ENCODE assay signal across 31 cellular contexts in genomic region chr22:39419096-39419495, GRCh38. TPM values are rescaled to one million over a fixed set of nuclear protein-coding genes. Genes with fewer than 3 reads are reported as not detected.
"Had no signal": no experiment of that assay in that cellular context is flagged by ENCODE, and none has a peak within 500 bp of the region (broad histone marks: within the 10 kb centered on the region; RNA-seq: fewer than 3 reads in every experiment).

No MANE protein-coding gene starts in this region.

- H3K9me3 Mint-ChIP-seq: activated naive CD4-positive, alpha-beta T cell treated with anti-CD3 and anti-CD28 coated beads, Interleukin-2, amount 10 ng/mL, durations not matched to agents 7 days and 5 days; activated naive CD8-positive, alpha-beta T cell treated with anti-CD3 and anti-CD28 coated beads, Interleukin-2, amount 50 U/mL, for 24 hours; activated T-helper 1 cell treated with anti-CD3 and anti-CD28 coated beads, Interleukin-12 subunit alpha, Interleukin-12 subunit beta, Interleukin-2, Interleukin-4 antibody, amounts not matched to agents 30 ng/mL and 10 ng/mL and 1 ng/mL, durations not matched to agents 14 hours and 24 hours and 36 hours; naive B cell; neural crest cell; stimulated activated naive B cell treated with anti-CD40 and anti-IgM and Interleukin-4, amounts not matched to agents 10 μg/mL and 1 μg/mL and 100 μg/mL, for 72 hours had no signal

- DNase-seq: activated CD4-positive, alpha-beta T cell treated with anti-CD3 and anti-CD28 coated beads for 36 hours; activated CD4-positive, alpha-beta T cell treated with anti-CD3 and anti-CD28 coated beads, Interleukin-2, amount 50 U/mL, for 4 hours; activated CD4-positive, CD25-positive, alpha-beta regulatory T cell; activated CD8-positive, alpha-beta memory T cell treated with anti-CD3 and anti-CD28 coated beads, Interleukin-2, amount 50 U/mL, for 4 hours; activated gamma-delta T cell; activated naive CD4-positive, alpha-beta T cell treated with anti-CD3 and anti-CD28 coated beads, Interleukin-2, amount 10 ng/mL, durations not matched to agents 7 days and 5 days; activated naive CD8-positive, alpha-beta T cell treated with anti-CD3 and anti-CD28 coated beads, Interleukin-2, amount 50 U/mL, for 24 hours; activated T-cell treated with anti-CD3 and anti-CD28 coated beads, Interleukin-2, amount 50 U/mL, for 1 hour; amygdala; colonic mucosa; effector memory CD4-positive, alpha-beta T cell; islet precursor cell; left cardiac atrium; mammary epithelial cell; naive B cell; nucleus accumbens; sigmoid colon; small intestine; stimulated activated CD4-positive, alpha-beta T cell treated with anti-CD3 and anti-CD28 coated beads, Interleukin-1b, Interleukin-23, amount 100 ng/mL, for 48 hours; stimulated activated CD4-positive, alpha-beta T cell treated with anti-CD3 and anti-CD28 coated beads, Interleukin-4, amount 100 ng/mL, for 4 hours; stimulated activated CD8-positive, alpha-beta memory T cell treated with anti-CD3 and anti-CD28 coated beads, Interleukin-4, amount 100 ng/mL, for 48 hours; stimulated activated naive B cell treated with anti-CD40 and anti-IgM and Interleukin-4, amounts not matched to agents 10 μg/mL and 1 μg/mL and 100 μg/mL, for 72 hours; T-helper 1 cell; testis; transverse colon had no signal

- H3K27ac ChIP-seq: breast epithelium, colonic mucosa, pancreas, psoas muscle, sigmoid colon, testis, transverse colon had no signal

- H3K27me3 Mint-ChIP-seq: activated CD4-positive, alpha-beta T cell treated with anti-CD3 and anti-CD28 coated beads for 36 hours; activated naive CD4-positive, alpha-beta T cell treated with anti-CD3 and anti-CD28 coated beads, Interleukin-2, amount 10 ng/mL, durations not matched to agents 7 days and 5 days; activated naive CD8-positive, alpha-beta T cell treated with anti-CD3 and anti-CD28 coated beads, Interleukin-2, amount 50 U/mL, for 24 hours; naive B cell; stimulated activated naive B cell treated with anti-CD40 and anti-IgM and Interleukin-4, amounts not matched to agents 10 μg/mL and 1 μg/mL and 100 μg/mL, for 72 hours had no signal

- H3K4me3 Mint-ChIP-seq: activated CD4-positive, alpha-beta T cell treated with anti-CD3 and anti-CD28 coated beads for 36 hours; activated naive CD4-positive, alpha-beta T cell treated with anti-CD3 and anti-CD28 coated beads, Interleukin-2, amount 10 ng/mL, durations not matched to agents 7 days and 5 days; activated naive CD8-positive, alpha-beta T cell treated with anti-CD3 and anti-CD28 coated beads, Interleukin-2, amount 50 U/mL, for 24 hours; activated T-helper 1 cell treated with anti-CD3 and anti-CD28 coated beads, Interleukin-12 subunit alpha, Interleukin-12 subunit beta, Interleukin-2, Interleukin-4 antibody, amounts not matched to agents 30 ng/mL and 10 ng/mL and 1 ng/mL, durations not matched to agents 14 hours and 24 hours and 36 hours; naive B cell; neural crest cell; stimulated activated naive B cell treated with anti-CD40 and anti-IgM and Interleukin-4, amounts not matched to agents 10 μg/mL and 1 μg/mL and 100 μg/mL, for 72 hours had no signal

- H3K27ac Mint-ChIP-seq: activated CD4-positive, alpha-beta T cell treated with anti-CD3 and anti-CD28 coated beads for 36 hours; activated naive CD4-positive, alpha-beta T cell treated with anti-CD3 and anti-CD28 coated beads, Interleukin-2, amount 10 ng/mL, durations not matched to agents 7 days and 5 days; activated naive CD8-positive, alpha-beta T cell treated with anti-CD3 and anti-CD28 coated beads, Interleukin-2, amount 50 U/mL, for 24 hours; activated T-helper 1 cell treated with anti-CD3 and anti-CD28 coated beads, Interleukin-12 subunit alpha, Interleukin-12 subunit beta, Interleukin-2, Interleukin-4 antibody, amounts not matched to agents 30 ng/mL and 10 ng/mL and 1 ng/mL, durations not matched to agents 14 hours and 24 hours and 36 hours; naive B cell; stimulated activated naive B cell treated with anti-CD40 and anti-IgM and Interleukin-4, amounts not matched to agents 10 μg/mL and 1 μg/mL and 100 μg/mL, for 72 hours had no signal

- ATAC-seq: activated CD4-positive, alpha-beta T cell treated with anti-CD3 and anti-CD28 coated beads for 36 hours; activated naive CD8-positive, alpha-beta T cell treated with anti-CD3 and anti-CD28 coated beads, Interleukin-2, amount 50 U/mL, for 24 hours; left cardiac atrium; pancreas; psoas muscle; stimulated activated naive B cell treated with anti-CD40 and anti-IgM and Interleukin-4, amounts not matched to agents 10 μg/mL and 1 μg/mL and 100 μg/mL, for 72 hours had no signal

- H3K27me3 ChIP-seq: breast epithelium, colonic mucosa, pancreas, sigmoid colon, testis, transverse colon had no signal

- H3K9me3 ChIP-seq: breast epithelium, colonic mucosa, pancreas, psoas muscle, sigmoid colon, testis, transverse colon had no signal

- H3K4me1 ChIP-seq: breast epithelium, colonic mucosa, pancreas, sigmoid colon, testis had no signal

- H3K4me3 ChIP-seq: breast epithelium, colonic mucosa, pancreas, psoas muscle, sigmoid colon, testis, transverse colon had no signal

RNA-seq across cellular contexts. Expression of gene MGAT3, which starts 37.7 kb away (rescaled TPM):
- total RNA-seq: dermis microvascular lymphatic vessel endothelial cell had no signal
- polyA plus RNA-seq: mammary epithelial cell had no signal
